In genomic region chr13:51241720-51242119, GRCh38 we compare ENCODE assay signal across 18 cellular contexts. TPM values are rescaled to one million over a fixed set of nuclear protein-coding genes. Genes with fewer than 3 reads are reported as not detected.
DNase-seq lines count a peak whose midpoint lies in the region; ATAC-seq and TF ChIP-seq lines count a peak whose summit lies in the region.
"Had no signal": no experiment of that assay in that cellular context is flagged by ENCODE, and none has a peak within 500 bp of the region (broad histone marks: within the 10 kb centered on the region; RNA-seq: fewer than 3 reads in every experiment).

No MANE protein-coding gene starts in this region.

- WGBS in stomach, 5 donors, result 66 to 80% (median 73%) methylated on average over 6 of the region's 6 CpGs

- H3K79me2 ChIP-seq in GM23338 (replicated peaks; ENCODE audit: insufficient read depth), result peaks cover 63% of the 10 kb centered on the region

- no peak for DNase-seq in GM23338 (ENCODE audit: low spot score)
- DNase-seq in SIG-M5 treated with dmso at 0.1 percent for 504 hours (lab: John Stamatoyannopoulos, UW; ENCODE audit: unreplicated experiment), result peak; percentile 73
- DNase-seq in fibroblast of the aortic adventitia (ENCODE audit: low read depth), result peak; percentile 92
- DNase-seq in stomach, result no peak
- no peak for DNase-seq in progenitor cell of endocrine pancreas (ENCODE audit: low spot score, unreplicated experiment)
- DNase-seq in retina, result no peak
- no peak for DNase-seq in HPDE6-E6E7 (ENCODE audit: extremely low spot score)
- DNase-seq: activated effector memory CD4-positive, alpha-beta T cell treated with anti-CD3 and anti-CD28 coated beads, Interleukin-2, amount 50 U/mL, for 16 hours; naive thymus-derived CD8-positive, alpha-beta T cell; NCI-H1105 treated with DMSO at 0.1 percent for 48 hours; NCI-H2227 treated with DMSO at 0.1 percent for 48 hours; stimulated activated CD4-positive, alpha-beta T cell treated with anti-CD3 and anti-CD28 coated beads, Interleukin-4, amount 100 ng/mL, for 4 hours had no signal

- TF ChIP-seq EP300 in stomach (IDR thresholded peaks at IDR 0.05), result no peak

- peaks cover 78% of the 10 kb centered on the region for H3K4me1 Mint-ChIP-seq in GM23338
- H3K4me1 Mint-ChIP-seq in progenitor cell of endocrine pancreas (ENCODE audit: low read depth), result no peaks in the 10 kb centered on the region
- H3K4me1 Mint-ChIP-seq: B cell; naive thymus-derived CD8-positive, alpha-beta T cell had no signal

- ATAC-seq in GM23338, result no peak
- ATAC-seq in HG03520 (IDR thresholded peaks at IDR 0.05; ENCODE audit: unreplicated experiment), result no peak
- ATAC-seq: esophagus mucosa; left lobe of liver; naive thymus-derived CD8-positive, alpha-beta T cell had no signal

- H3K4me3 Mint-ChIP-seq in GM23338 (no peak overlapping the region), progenitor cell of endocrine pancreas (ENCODE audit: low read depth) (no peak overlapping the region)
- H3K4me3 Mint-ChIP-seq: B cell; naive thymus-derived CD8-positive, alpha-beta T cell had no signal

- no peaks in the 10 kb centered on the region for H3K9me2 ChIP-seq in GM23338 (ENCODE audit: insufficient read depth)

- peaks cover 8% of the 10 kb centered on the region; the same call in 1 of the 2 replicates for H3K36me3 ChIP-seq in GM23338 (ENCODE audit: insufficient read depth)
- no peaks in the 10 kb centered on the region for H3K36me3 ChIP-seq in stomach
- H3K36me3 ChIP-seq: right atrium auricular region had no signal

- H3K27me3 ChIP-seq in GM23338 (ENCODE audit: insufficient read depth), result no peaks in the 10 kb centered on the region
- no peaks in the 10 kb centered on the region for H3K27me3 ChIP-seq in stomach
- H3K27me3 ChIP-seq: right atrium auricular region had no signal

- H3K9me3 Mint-ChIP-seq in GM23338 (no peaks in the 10 kb centered on the region; the same call in 2 of the 3 replicates), progenitor cell of endocrine pancreas (ENCODE audit: low read depth) (no peaks in the 10 kb centered on the region)
- H3K9me3 Mint-ChIP-seq: naive thymus-derived CD8-positive, alpha-beta T cell had no signal

- no peak overlapping the region; the same call in 1 of the 2 replicates for H3K27ac Mint-ChIP-seq in GM23338
- no peak overlapping the region for H3K27ac Mint-ChIP-seq in progenitor cell of endocrine pancreas
- H3K27ac Mint-ChIP-seq: B cell; naive thymus-derived CD8-positive, alpha-beta T cell had no signal

- peaks cover 8% of the 10 kb centered on the region; the same call in 1 of the 2 replicates for H4K20me1 ChIP-seq in GM23338 (replicated peaks; ENCODE audit: insufficient read depth)

- TF ChIP-seq POLR2A in stomach (IDR thresholded peaks at IDR 0.05), result no peak

- H3K4me1 ChIP-seq in GM23338 (ENCODE audit: insufficient read depth), result peaks cover 51% of the 10 kb centered on the region
- peaks cover 0 to 41% (median 12%) of the 10 kb centered on the region in 4 donors for H3K4me1 ChIP-seq in stomach

- H3K27ac ChIP-seq in GM23338 (ENCODE audit: low read depth) (peak overlapping the region; percentile 90), stomach (peak overlapping the region in 4 of 5 donors; percentile 22 to 82 (median 55))
- H3K27ac ChIP-seq: VCaP had no signal

- H3K27me3 Mint-ChIP-seq in GM23338 (ENCODE audit: insufficient read depth, low read depth, poor library complexity), result peaks cover 6% of the 10 kb centered on the region
- H3K27me3 Mint-ChIP-seq in progenitor cell of endocrine pancreas, result peaks cover 6% of the 10 kb centered on the region

- H3K4me2 ChIP-seq in GM23338, result peak overlapping the region; percentile 5

- peaks cover 16% of the 10 kb centered on the region for H3F3A ChIP-seq in GM23338 (replicated peaks; ENCODE audit: low read depth)

- H2AFZ ChIP-seq in GM23338, result no peak overlapping the region

- intact Hi-C loops in stomach (cut with DNase I; ENCODE audit: low total_unique reads), result no loop called here

- H3K4me3 ChIP-seq in GM23338, result no peak overlapping the region
- H3K4me3 ChIP-seq in fibroblast of the aortic adventitia (ENCODE audit: low read depth, low read length), result no peak overlapping the region
- no peak overlapping the region for H3K4me3 ChIP-seq in stomach
- H3K4me3 ChIP-seq: right atrium auricular region had no signal

- no peak for TF ChIP-seq CTCF in GM23338 (conservative IDR thresholded peaks at IDR 0.05; ENCODE audit: low read depth in 2 of 2)
- TF ChIP-seq CTCF in fibroblast of the aortic adventitia (IDR thresholded peaks at IDR 0.05; ENCODE audit: insufficient read depth, low read length), result no peak
- TF ChIP-seq CTCF in stomach (IDR thresholded peaks at IDR 0.05), result no peak
- TF ChIP-seq CTCF in progenitor cell of endocrine pancreas (IDR thresholded peaks at IDR 0.05; ENCODE audit: unreplicated experiment), result no peak

- no peaks in the 10 kb centered on the region for H3K9me3 ChIP-seq in stomach
- H3K9me3 ChIP-seq: right atrium auricular region had no signal

- peaks cover 53% of the 10 kb centered on the region for H3K36me3 Mint-ChIP-seq in GM23338 (ENCODE audit: low read depth)
- H3K36me3 Mint-ChIP-seq in progenitor cell of endocrine pancreas (ENCODE audit: insufficient read depth), result no peaks in the 10 kb centered on the region
- H3K36me3 Mint-ChIP-seq: naive thymus-derived CD8-positive, alpha-beta T cell had no signal

TF ChIP-seq in GM23338, 12 proteins besides CTCF, POLR2A, EP300 and RAD21 (continues in another document):
- TF ChIP-seq ZNF462 (CRISPR knock-in tag; IDR thresholded peaks at IDR 0.05) (no peak), ZNF114 (CRISPR knock-in tag; IDR thresholded peaks at IDR 0.05) (no peak), NANOG (IDR thresholded peaks at IDR 0.05; ENCODE audit: borderline replicate concordance) (no peak), CREB1 (CRISPR knock-in tag; IDR thresholded peaks at IDR 0.05; ENCODE audit: low read depth) (no peak), STAT1 (IDR thresholded peaks at IDR 0.05; ENCODE audit: unreplicated experiment) (no peak), EZH2phosphoT487 (IDR thresholded peaks at IDR 0.05; ENCODE audit: unreplicated experiment) (no peak), EZH2 (IDR thresholded peaks at IDR 0.05; ENCODE audit: low read depth, unreplicated experiment) (no peak)

RNA-seq across cellular contexts. Expression of gene FAM124A, which starts 19.5 kb away (rescaled TPM):
- 84.1 and 109 TPM in 2 replicates for total RNA-seq in GM23338 (2014; rRNA removed; shearing (Covaris generic))
- polyA plus RNA-seq in GM23338 (2016; fragmentation: Nextera tagmentation; extraction: Ambion mirVana) (35.9 and 37.7 TPM in 2 replicates), stomach (1 to 10 TPM in 1 of 3 donors, under 1 TPM in 2; 0.46 to 1.9 (median 0.62) TPM)
- total RNA-seq in fibroblast of the aortic adventitia (ENCODE audit: low replicate concordance) (3.3 TPM in 1 of 2 replicates, not detected in the other), stomach (10 to 100 TPM in 1 of 5 donors, 1 to 10 TPM in 4; 2.4 to 21.0 (median 2.9) TPM), progenitor cell of endocrine pancreas (1.5 and 1.6 TPM in 2 replicates)
- total RNA-seq: naive thymus-derived CD8-positive, alpha-beta T cell had no signal

Comparison
In these comparisons a context has a peak if more than half of its experiments do, and no peak if none do; other contexts are left out.
1. DNase-seq: peak in SIG-M5 treated with dmso at 0.1 percent for 504 hours (single experiment) and fibroblast of the aortic adventitia (single experiment); none in GM23338 (single experiment), stomach (single experiment), progenitor cell of endocrine pancreas (single experiment), retina (single experiment) and HPDE6-E6E7 (single experiment).